8 cellular contexts compared by ENCODE assay signal in the genomic region with DNA sequence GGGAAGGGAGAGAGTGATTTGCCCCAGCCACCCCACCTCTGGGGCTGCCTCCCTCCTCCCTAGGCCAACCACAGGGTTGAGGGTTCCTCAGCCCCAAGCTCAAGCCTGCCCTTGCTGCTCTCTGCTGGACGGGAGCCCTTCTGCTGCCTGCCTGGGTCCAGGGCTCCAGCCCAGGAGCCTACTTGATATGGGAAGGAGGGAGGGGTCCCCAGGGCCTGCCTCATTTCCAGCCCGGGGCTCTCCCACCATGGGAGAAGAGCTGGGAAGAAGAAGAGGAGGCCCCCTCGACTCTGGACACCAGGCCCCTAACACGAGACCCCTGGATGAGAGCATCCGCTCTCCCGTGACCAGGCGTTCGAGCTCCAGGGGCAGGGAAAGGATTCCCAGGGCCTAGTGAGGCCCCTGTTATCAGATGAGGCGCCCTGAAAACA. TPM values are rescaled to one million over a fixed set of nuclear protein-coding genes. Genes with fewer than 3 reads are reported as not detected.
DNase-seq lines count a peak whose midpoint lies in the region; ATAC-seq and TF ChIP-seq lines count a peak whose summit lies in the region.

No MANE protein-coding gene starts in this region.

- H2AK5ac ChIP-seq in neuronal stem cell (ENCODE audit: low read depth, low read length) = peak overlapping the region; percentile 98

- H3K9ac ChIP-seq in fibroblast of lung (ENCODE audit: insufficient read depth, low read length) (no peak overlapping the region), neuronal stem cell (ENCODE audit: low read depth, low read length, poor library complexity) (peak overlapping the region; percentile 85)

- H3K18ac ChIP-seq in neuronal stem cell (ENCODE audit: low read length) = peak overlapping the region; percentile 99

- peak overlapping the region; percentile 49 for H4K8ac ChIP-seq in neuronal stem cell (ENCODE audit: low read depth, low read length)

- H3K36me3 ChIP-seq in RWPE2 (ENCODE audit: low read depth) (no peaks in the 10 kb centered on the region), fibroblast of lung (ENCODE audit: control insufficient read depth, insufficient read depth, low read length) (no peaks in the 10 kb centered on the region), neuronal stem cell (replicated peaks in 1 of 2; ENCODE audit: control insufficient read depth in 2 of 2, insufficient read depth in 2 of 2, low read length in 2 of 2) (no peaks in the 10 kb centered on the region)

- POLR2A ChIA-PET in CD4-positive, alpha-beta T cell (lab: Charles Lee) = interaction anchor here (1.0 to 3.1 kb wide), 13 partner anchors 11 to 201 kb away, joined by 3 to 18 read pairs (median 4); partner anchors contain the start of genes ARMC7, KCTD2, MIF4GD and NT5C

- H2BK15ac ChIP-seq in neuronal stem cell (ENCODE audit: low read length) = peak overlapping the region; percentile 93

- ATAC-seq in CD4-positive, alpha-beta T cell (ENCODE audit: poor library complexity) = no peak
- ATAC-seq in RWPE2 (ENCODE audit: low read depth) (no peak; the same call in 2 of the 3 replicates), GM21786 (IDR thresholded peaks at IDR 0.05; ENCODE audit: unreplicated experiment) (no peak)

- H3K4me1 ChIP-seq in RWPE2 (ENCODE audit: insufficient read depth, poor library complexity, severe bottlenecking) (peaks cover 45% of the 10 kb centered on the region), fibroblast of lung (ENCODE audit: control insufficient read depth, extremely low read depth, insufficient read depth, low read length) (peaks cover 21% of the 10 kb centered on the region), neuronal stem cell (ENCODE audit: control insufficient read depth in 2 of 2, insufficient read depth in 1 of 2, low read depth in 1 of 2, low read length in 2 of 2) (peaks cover 19 to 40% of the 10 kb centered on the region in 2 donors)

- H3K9me3 ChIP-seq in CD4-positive, alpha-beta T cell (ENCODE audit: control insufficient read depth, low read length) = no peaks in the 10 kb centered on the region
- H3K9me3 ChIP-seq in RWPE2 (ENCODE audit: severe bottlenecking) (no peaks in the 10 kb centered on the region), fibroblast of lung (ENCODE audit: control insufficient read depth, insufficient read depth, low read depth, low read length) (no peaks in the 10 kb centered on the region), neuronal stem cell (replicated peaks in 1 of 2; ENCODE audit: control insufficient read depth in 2 of 2, insufficient read depth in 1 of 2, low read depth in 1 of 2, low read length in 2 of 2) (no peaks in the 10 kb centered on the region)

- H3K36me3 Mint-ChIP-seq in CD4-positive, alpha-beta T cell (ENCODE audit: low read depth) = no peaks in the 10 kb centered on the region

- H2BK120ac ChIP-seq in neuronal stem cell (ENCODE audit: low read depth, low read length) = peak overlapping the region; percentile 81

- H4K20me1 ChIP-seq in fibroblast of lung (ENCODE audit: control insufficient read depth, extremely low read depth, insufficient read depth, low read length) = no peaks in the 10 kb centered on the region

- peak overlapping the region; percentile 83 for H3K4me3 Mint-ChIP-seq in CD4-positive, alpha-beta T cell

- no peaks in the 10 kb centered on the region for H3K79me1 ChIP-seq in neuronal stem cell (ENCODE audit: low read depth, low read length)

- peak overlapping the region; percentile 44 for H3K4me3 ChIP-seq in RWPE2 (ENCODE audit: severe bottlenecking)
- H3K4me3 ChIP-seq in fibroblast of lung (replicated peaks in 1 of 4; ENCODE audit: control extremely low read depth in 1 of 4, insufficient read depth in 1 of 4, low read depth in 3 of 4, low read length in 4 of 4) = peak overlapping the region; percentile 26 to 60 (median 32)
- peak overlapping the region in 1 of 2 donors; percentile 86 for H3K4me3 ChIP-seq in neuronal stem cell (ENCODE audit: low read length in 2 of 2)

- peak overlapping the region; percentile 96 for H3K23ac ChIP-seq in neuronal stem cell (ENCODE audit: low read depth, low read length, poor library complexity)

- peak overlapping the region; percentile 80 for H2BK12ac ChIP-seq in neuronal stem cell (ENCODE audit: low read length)

- H3K4me1 Mint-ChIP-seq in CD4-positive, alpha-beta T cell (ENCODE audit: low read depth) = peaks cover 61% of the 10 kb centered on the region

- H3K27me3 Mint-ChIP-seq in CD4-positive, alpha-beta T cell = no peaks in the 10 kb centered on the region

- peak overlapping the region; percentile 31 for H2BK5ac ChIP-seq in neuronal stem cell (ENCODE audit: low read length)

- peak overlapping the region; percentile 80 for H3K4me2 ChIP-seq in fibroblast of lung (ENCODE audit: extremely low read depth, insufficient read depth, low read length)
- H3K4me2 ChIP-seq in neuronal stem cell (ENCODE audit: insufficient read depth, low read length, poor library complexity, severe bottlenecking) = peak overlapping the region; percentile 87

- no peak for DNase-seq in CD4-positive, alpha-beta T cell
- DNase-seq in RWPE2 (ENCODE audit: low spot score) (no peak), fibroblast of lung (ENCODE audit: low read depth in 2 of 2) (no peak), neuronal stem cell (ENCODE audit: low spot score) (no peak), cortex of kidney (lab: John Stamatoyannopoulos, UW) (no peak), HPDE6-E6E7 (ENCODE audit: extremely low spot score) (no peak), occipital lobe (lab: John Stamatoyannopoulos, UW) (no peak)

- no peak overlapping the region for H3K14ac ChIP-seq in neuronal stem cell (ENCODE audit: low read length)

- no peak for TF ChIP-seq CTCF in CD4-positive, alpha-beta T cell (IDR thresholded peaks at IDR 0.05)
- TF ChIP-seq CTCF in RWPE2 (IDR thresholded peaks at IDR 0.05; ENCODE audit: poor library complexity, severe bottlenecking) (no peak), fibroblast of lung (conservative IDR thresholded peaks at IDR 0.05 in 1 of 2, IDR thresholded peaks at IDR 0.05 in 1 of 2; ENCODE audit: low read depth in 1 of 2, low read length in 2 of 2) (no peak)

- H4K91ac ChIP-seq in neuronal stem cell (ENCODE audit: low read depth, low read length, poor library complexity) = no peak overlapping the region

- WGBS in neuronal stem cell (ENCODE audit: extremely low coverage in 2 of 2, insufficient read length in 2 of 2, insufficient replicate concordance in 1 of 2), 2 donors = no CpG with 5 or more reads among the region's 9 CpGs

- no peaks in the 10 kb centered on the region for H3K27me3 ChIP-seq in CD4-positive, alpha-beta T cell (ENCODE audit: control insufficient read depth, insufficient read depth, low read length)
- no peaks in the 10 kb centered on the region for H3K27me3 ChIP-seq in RWPE2 (ENCODE audit: insufficient read depth, poor library complexity, severe bottlenecking)
- no peaks in the 10 kb centered on the region for H3K27me3 ChIP-seq in fibroblast of lung (ENCODE audit: control insufficient read depth, insufficient read depth, low read length)
- no peaks in the 10 kb centered on the region for H3K27me3 ChIP-seq in neuronal stem cell (ENCODE audit: control insufficient read depth in 3 of 3, insufficient read depth in 3 of 3, low read depth in 1 of 3, low read length in 3 of 3)

- H2AFZ ChIP-seq in fibroblast of lung (ENCODE audit: low read length) (peak overlapping the region; percentile 48), neuronal stem cell (ENCODE audit: low read length) (peak overlapping the region; percentile 81)

- intact Hi-C loops in CD4-positive, alpha-beta T cell (cut with DNase I, micrococcal nuclease) = no loop called here

- H3K27ac Mint-ChIP-seq in CD4-positive, alpha-beta T cell = peak overlapping the region; percentile 87

- H3K27ac ChIP-seq in CD4-positive, alpha-beta T cell (ENCODE audit: low read depth, low read length) = peak overlapping the region; percentile 53
- H3K27ac ChIP-seq in RWPE2 (ENCODE audit: poor library complexity, severe bottlenecking) (peak overlapping the region; percentile 86), fibroblast of lung (ENCODE audit: insufficient read depth, low read length) (no peak overlapping the region), neuronal stem cell (replicated peaks; ENCODE audit: low read length) (no peak overlapping the region)

- no peaks in the 10 kb centered on the region for H3K79me2 ChIP-seq in fibroblast of lung (ENCODE audit: control insufficient read depth, insufficient read depth, low read length)

- CTCF ChIA-PET in CD4-positive, alpha-beta T cell (lab: Charles Lee) = interaction anchor here (0.7 kb wide), 1 partner anchor 131 kb away, joined by 3 read pairs; no protein-coding TSS in a partner anchor

- H3K9me3 Mint-ChIP-seq in CD4-positive, alpha-beta T cell = no peaks in the 10 kb centered on the region

- H3K4ac ChIP-seq in neuronal stem cell (ENCODE audit: low read length) = peak overlapping the region; percentile 87

RNA-seq across cellular contexts. Expression of gene SLC16A5, which starts 0.7 kb away (rescaled TPM):
- total RNA-seq in CD4-positive, alpha-beta T cell = 10 to 100 TPM in 1 of 2 experiments, 1 to 10 TPM in 1; 9.2 to 11.0 TPM
- total RNA-seq in fibroblast of lung (3.6 and 8.4 TPM in 2 replicates), occipital lobe (1.4 TPM)
- polyA plus RNA-seq in fibroblast of lung = 1.5 and 2.4 TPM in 2 replicates
- polyA plus RNA-seq in fibroblast of lung (2012) = 1.7 and 3.4 TPM in 2 replicates
- polyA minus RNA-seq in fibroblast of lung (ENCODE audit: low replicate concordance) = 4.7 and 6.4 TPM in 2 replicates
- polyA plus RNA-seq in neuronal stem cell (2013, experiment 1 of 2) = 7.7 TPM
- 7.9 TPM for polyA plus RNA-seq in neuronal stem cell (2013, experiment 2 of 2)

RNA-seq across cellular contexts. Expression of gene ARMC7, which starts 21.3 kb away (rescaled TPM):
- total RNA-seq in CD4-positive, alpha-beta T cell = 1 to 10 TPM; 4.1 to 4.8 TPM
- total RNA-seq in fibroblast of lung = 2.8 and 3.1 TPM in 2 replicates
- 5.7 and 5.9 TPM in 2 replicates for polyA plus RNA-seq in fibroblast of lung
- polyA plus RNA-seq in fibroblast of lung (2012) = 7.8 and 8.1 TPM in 2 replicates
- 18.5 and 30.3 TPM in 2 replicates for polyA minus RNA-seq in fibroblast of lung (ENCODE audit: low replicate concordance)
- 7.3 TPM for polyA plus RNA-seq in neuronal stem cell (2013, experiment 1 of 2)
- polyA plus RNA-seq in neuronal stem cell (2013, experiment 2 of 2) = 6.9 TPM
- total RNA-seq in occipital lobe = 3.0 TPM

RNA-seq across cellular contexts. Expression of gene KCTD2, which starts 41.5 kb away (rescaled TPM):
- 10 to 100 TPM; 26.1 to 28.0 TPM for total RNA-seq in CD4-positive, alpha-beta T cell
- total RNA-seq in fibroblast of lung = 17.5 and 17.7 TPM in 2 replicates
- polyA plus RNA-seq in fibroblast of lung = 29.5 and 35.8 TPM in 2 replicates
- 15.0 and 17.6 TPM in 2 replicates for polyA plus RNA-seq in fibroblast of lung (2012)
- polyA minus RNA-seq in fibroblast of lung (ENCODE audit: low replicate concordance) = 21.7 and 26.5 TPM in 2 replicates
- polyA plus RNA-seq in neuronal stem cell (2013, experiment 1 of 2) = 24.7 TPM
- 24.7 TPM for polyA plus RNA-seq in neuronal stem cell (2013, experiment 2 of 2)
- total RNA-seq in occipital lobe = 30.4 TPM

RNA-seq across cellular contexts. Expression of gene ATP5PD, which starts 41.7 kb away (rescaled TPM):
- 100 to 1,000 TPM in 1 of 2 experiments, 10 to 100 TPM in 1; 98.5 to 112 TPM for total RNA-seq in CD4-positive, alpha-beta T cell
- total RNA-seq in fibroblast of lung (258 and 317 TPM in 2 replicates), occipital lobe (100 TPM)
- polyA plus RNA-seq in fibroblast of lung = 442 and 521 TPM in 2 replicates
- 652 and 693 TPM in 2 replicates for polyA plus RNA-seq in fibroblast of lung (2012)
- 93.1 and 124 TPM in 2 replicates for polyA minus RNA-seq in fibroblast of lung (ENCODE audit: low replicate concordance)
- 310 TPM for polyA plus RNA-seq in neuronal stem cell (2013, experiment 1 of 2)
- 301 TPM for polyA plus RNA-seq in neuronal stem cell (2013, experiment 2 of 2)

RNA-seq across cellular contexts. Expression of gene NT5C, which starts 43.1 kb away (rescaled TPM):
- total RNA-seq in CD4-positive, alpha-beta T cell = 10 to 100 TPM; 14.1 to 16.1 TPM
- 25.7 and 29.9 TPM in 2 replicates for total RNA-seq in fibroblast of lung
- polyA plus RNA-seq in fibroblast of lung = 18.6 and 21.6 TPM in 2 replicates
- 40.3 and 54.5 TPM in 2 replicates for polyA plus RNA-seq in fibroblast of lung (2012)
- 10.5 and 27.5 TPM in 2 replicates for polyA minus RNA-seq in fibroblast of lung (ENCODE audit: low replicate concordance)
- 59.9 TPM for polyA plus RNA-seq in neuronal stem cell (2013, experiment 1 of 2)
- polyA plus RNA-seq in neuronal stem cell (2013, experiment 2 of 2) = 58.9 TPM
- total RNA-seq in occipital lobe = 18.1 TPM

Comparison
In these comparisons a context has a peak if more than half of its experiments do, and no peak if none do; other contexts are left out.
1. H3K27ac ChIP-seq: peak in CD4-positive, alpha-beta T cell (single experiment) and RWPE2 (single experiment); none in fibroblast of lung (single experiment) and neuronal stem cell (single experiment).